In the genomic region with DNA sequence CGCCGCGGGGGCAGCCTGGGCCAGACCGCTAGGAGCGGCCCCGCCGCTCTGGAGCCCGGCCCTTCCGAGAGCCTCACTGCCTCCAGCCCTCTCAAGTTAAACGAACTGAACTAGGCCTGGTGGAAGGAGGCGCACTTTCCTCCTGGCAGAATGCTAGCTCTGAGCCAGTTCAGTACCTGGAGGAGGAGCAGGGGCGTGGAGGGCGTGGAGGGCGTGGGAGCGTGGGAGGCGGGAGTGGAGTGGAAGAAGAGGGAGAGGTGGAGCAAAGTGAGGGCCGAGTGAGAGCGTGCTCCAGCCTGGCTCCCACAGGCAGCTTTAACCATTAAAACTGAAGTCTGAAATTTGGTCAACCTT, we compare ENCODE assay signal across 15 cellular contexts. TPM values are rescaled to one million over a fixed set of nuclear protein-coding genes. Genes with fewer than 3 reads are reported as not detected.
DNase-seq lines count a peak whose midpoint lies in the region; ATAC-seq and TF ChIP-seq lines count a peak whose summit lies in the region.
"Had no signal": no experiment of that assay in that cellular context is flagged by ENCODE, and none has a peak within 500 bp of the region (broad histone marks: within the 10 kb centered on the region; RNA-seq: fewer than 3 reads in every experiment).

No MANE protein-coding gene starts in this region.

- 0 out of 2 replicates have a peak, but pooled peaks cover 10% of the 10 kb centered on the region for H3K27me3 ChIP-seq in ACC112 (ENCODE audit: insufficient read depth, low read length)
- H3K27me3 ChIP-seq in lung (ENCODE audit: control insufficient read depth, insufficient read depth), result no peaks in the 10 kb centered on the region
- H3K27me3 ChIP-seq: ovary had no signal

- H3K36me3 Mint-ChIP-seq in WTC11, result no peaks in the 10 kb centered on the region

- CTCF ChIA-PET in WTC11 (lab: Charles Lee), result interaction anchor here (1.1 to 3.2 kb wide), 5 partner anchors 9 to 114 kb away, joined by 3 to 21 read pairs (median 10); a partner anchor contains a TSS

- DNase-seq in WTC11 (ENCODE audit: low spot score), result no peak
- no peak for DNase-seq in lung (ENCODE audit: low spot score)
- DNase-seq in SHP77 treated with DMSO at 0.1 percent for 48 hours (lab: John Stamatoyannopoulos, UW), result no peak
- DNase-seq: activated naive CD8-positive, alpha-beta T cell treated with anti-CD3 and anti-CD28 coated beads, Interleukin-2, amount 50 U/mL, for 24 hours; COR-L47; GF-D8; KG1; NCI-H1436 treated with DMSO at 0.1 percent for 48 hours; NCI-H524 treated with DMSO at 0.1 percent for 48 hours had no signal

- H3K9me3 Mint-ChIP-seq in WTC11, result no peaks in the 10 kb centered on the region
- H3K9me3 Mint-ChIP-seq: activated naive CD8-positive, alpha-beta T cell treated with anti-CD3 and anti-CD28 coated beads, Interleukin-2, amount 50 U/mL, for 24 hours had no signal

- POLR2A ChIA-PET in WTC11 (lab: Charles Lee), result interaction anchor here (0.6 kb wide), 2 partner anchors 104 to 115 kb away, joined by 3 read pairs; no protein-coding TSS in a partner anchor

- H3K36me3 ChIP-seq in ACC112 (ENCODE audit: insufficient read depth, low read length), result no peaks in the 10 kb centered on the region
- H3K36me3 ChIP-seq in lung (ENCODE audit: control insufficient read depth in 2 of 2, insufficient read depth in 2 of 2, low read length in 2 of 2), result no peaks in the 10 kb centered on the region
- H3K36me3 ChIP-seq: ovary had no signal

- TF ChIP-seq CTCF in WTC11 (IDR thresholded peaks at IDR 0.05) (no peak), lung (IDR thresholded peaks at IDR 0.05; ENCODE audit: control extremely low read depth, extremely low read depth) (no peak)

- peak overlapping the region; percentile 34; the same call in 1 of the 2 replicates for H3K27ac ChIP-seq in ACC112 (ENCODE audit: low read depth, low read length)
- peak overlapping the region; percentile 3 to 70 for H3K27ac ChIP-seq in lung (ENCODE audit: low read depth in 1 of 2, low read length in 1 of 2)
- H3K27ac ChIP-seq: ovary had no signal

- no peaks in the 10 kb centered on the region; the same call in 1 of the 2 replicates for H3K4me1 Mint-ChIP-seq in WTC11

- ATAC-seq in WTC11, result peak; percentile 33; the same call in 1 of the 2 replicates
- no peak for ATAC-seq in lung (ENCODE audit: insufficient read depth, low FRiP score)
- no peak for ATAC-seq in HG03196 (IDR thresholded peaks at IDR 0.05; ENCODE audit: unreplicated experiment)
- no peak for ATAC-seq in GM21529 (IDR thresholded peaks at IDR 0.05; ENCODE audit: unreplicated experiment)

- no peak overlapping the region for H2AFZ ChIP-seq in ACC112 (ENCODE audit: low read length, unreplicated experiment)

- H3K4me1 ChIP-seq in ACC112 (ENCODE audit: control insufficient read depth, insufficient read depth, low read length, unreplicated experiment) (peaks cover 21% of the 10 kb centered on the region), lung (ENCODE audit: control insufficient read depth in 2 of 2, insufficient read depth in 2 of 2, low read length in 2 of 2) (peaks cover 7 to 39% of the 10 kb centered on the region in 2 donors)

- H3K27me3 Mint-ChIP-seq in WTC11 (ENCODE audit: low read depth), result peaks cover 86% of the 10 kb centered on the region
- H3K27me3 Mint-ChIP-seq: activated naive CD8-positive, alpha-beta T cell treated with anti-CD3 and anti-CD28 coated beads, Interleukin-2, amount 50 U/mL, for 24 hours had no signal

- H3K4me3 ChIP-seq in ACC112 (ENCODE audit: low read depth, low read length), result no peak overlapping the region
- no peak overlapping the region for H3K4me3 ChIP-seq in lung
- H3K4me3 ChIP-seq: ovary had no signal

- WGBS in lung, 2 donors, result 55 to 64% methylated on average over 18 of the region's 18 CpGs

- no peak overlapping the region for H3K27ac Mint-ChIP-seq in WTC11
- H3K27ac Mint-ChIP-seq: activated naive CD8-positive, alpha-beta T cell treated with anti-CD3 and anti-CD28 coated beads, Interleukin-2, amount 50 U/mL, for 24 hours had no signal

- no peaks in the 10 kb centered on the region for H3K79me2 ChIP-seq in ACC112 (ENCODE audit: control insufficient read depth, insufficient read depth, low read length, unreplicated experiment)

- H3K4me3 Mint-ChIP-seq in WTC11, result no peak overlapping the region
- H3K4me3 Mint-ChIP-seq: activated naive CD8-positive, alpha-beta T cell treated with anti-CD3 and anti-CD28 coated beads, Interleukin-2, amount 50 U/mL, for 24 hours had no signal

- H3K9me3 ChIP-seq in lung (ENCODE audit: control insufficient read depth in 2 of 2, insufficient read depth in 1 of 2, low read length in 1 of 2), result no peaks in the 10 kb centered on the region
- H3K9me3 ChIP-seq: ovary had no signal

TF ChIP-seq in WTC11, 78 proteins besides CTCF, POLR2A, EP300 and RAD21:
- TF ChIP-seq NR3C1 (CRISPR knock-in tag; conservative IDR thresholded peaks at IDR 0.05; ENCODE audit: low read depth) (no peak), NFATC4 (CRISPR knock-in tag; IDR thresholded peaks at IDR 0.05) (no peak), SP1 (CRISPR knock-in tag; conservative IDR thresholded peaks at IDR 0.05) (no peak), FOXP1 (CRISPR knock-in tag; IDR thresholded peaks at IDR 0.05; ENCODE audit: borderline replicate concordance) (no peak)
- TF ChIP-seq, protein P1, sequence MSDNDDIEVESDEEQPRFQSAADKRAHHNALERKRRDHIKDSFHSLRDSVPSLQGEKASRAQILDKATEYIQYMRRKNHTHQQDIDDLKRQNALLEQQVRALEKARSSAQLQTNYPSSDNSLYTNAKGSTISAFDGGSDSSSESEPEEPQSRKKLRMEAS (CRISPR knock-in tag; IDR thresholded peaks at IDR 0.05), result no peak
- TF ChIP-seq, protein P2, sequence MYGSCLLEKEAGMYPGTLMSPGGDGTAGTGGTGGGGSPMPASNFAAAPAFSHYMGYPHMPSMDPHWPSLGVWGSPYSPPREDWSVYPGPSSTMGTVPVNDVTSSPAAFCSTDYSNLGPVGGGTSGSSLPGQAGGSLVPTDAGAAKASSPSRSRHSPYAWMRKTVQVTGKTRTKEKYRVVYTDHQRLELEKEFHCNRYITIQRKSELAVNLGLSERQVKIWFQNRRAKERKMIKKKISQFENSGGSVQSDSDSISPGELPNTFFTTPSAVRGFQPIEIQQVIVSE (CRISPR knock-in tag; IDR thresholded peaks at IDR 0.05; ENCODE audit: borderline replicate concordance), result no peak

RNA-seq across cellular contexts. Expression of a gene that starts 5.3 kb away (rescaled TPM):
- total RNA-seq in WTC11 (2021) (6.9 to 9.4 TPM (median 7.6 TPM) in 3 replicates), lung (10 to 100 TPM in 1 of 2 donors, 1 to 10 TPM in 1; 4.4 to 14.8 TPM)
- 10 to 100 TPM in 1 of 2 donors, 1 to 10 TPM in 1; 7.3 to 47.0 TPM for polyA plus RNA-seq in lung

RNA-seq across cellular contexts. Expression of a gene that starts 6.6 kb away (rescaled TPM):
- total RNA-seq in WTC11 (2021) (9.1 to 12.9 TPM (median 9.8 TPM) in 3 replicates), lung (10 to 100 TPM in 1 of 2 donors, 1 to 10 TPM in 1; 5.8 to 14.0 TPM)
- 1 to 10 TPM; 1.8 to 5.5 TPM for polyA plus RNA-seq in lung

RNA-seq across cellular contexts. Expression of a gene that starts 8.8 kb away (rescaled TPM):
- total RNA-seq in WTC11 (2021) (4.7 to 6.1 TPM (median 5.6 TPM) in 3 replicates), lung (10 to 100 TPM in 1 of 2 donors, 1 to 10 TPM in 1; 9.6 to 18.8 TPM)
- 10 to 100 TPM in 1 of 2 donors, 1 to 10 TPM in 1; 8.3 to 19.7 TPM for polyA plus RNA-seq in lung
- total RNA-seq: chondrocyte, PC-3 had no signal

RNA-seq across cellular contexts. Expression of a gene that starts 16.9 kb away (rescaled TPM):
- total RNA-seq in WTC11 (2021) (34.3 to 44.4 TPM (median 35.0 TPM) in 3 replicates), lung (10 to 100 TPM; 14.1 to 25.9 TPM)
- polyA plus RNA-seq in lung, result 10 to 100 TPM; 12.1 to 13.5 TPM

RNA-seq across cellular contexts. Expression of a gene that starts 17.0 kb away (rescaled TPM):
- total RNA-seq in WTC11 (2021), result 13.9 to 16.7 TPM (median 15.4 TPM) in 3 replicates
- 10 to 100 TPM; 20.8 to 24.0 TPM for total RNA-seq in lung
- 10 to 100 TPM; 20.6 to 27.8 TPM for polyA plus RNA-seq in lung
